18 cellular contexts compared by ENCODE assay signal in genomic region chr9:79591463-79591862, GRCh38.
"Had no signal": no experiment of that assay in that cellular context is flagged by ENCODE, and none has a peak within 500 bp of the region (broad histone marks: within the 10 kb centered on the region; RNA-seq: fewer than 3 reads in every experiment).

No MANE protein-coding gene starts in this region.

- H3K4me3 ChIP-seq: colonic mucosa, hepatocyte, mucosa of descending colon, smooth muscle cell, stomach had no signal

- H3K27ac Mint-ChIP-seq: activated B cell treated with CpG ODN at 0.5 μM for 24 hours; activated CD4-positive, alpha-beta memory T cell treated with anti-CD3 and anti-CD28 coated beads for 36 hours; activated T-helper 1 cell treated with anti-CD3 and anti-CD28 coated beads, Interleukin-12 subunit alpha, Interleukin-12 subunit beta, Interleukin-2, Interleukin-4 antibody, amounts not matched to agents 30 ng/mL and 10 ng/mL and 1 ng/mL, durations not matched to agents 14 hours and 24 hours and 36 hours had no signal

- H3K4me1 ChIP-seq: colonic mucosa, foreskin keratinocyte, parathyroid adenoma had no signal

- H3K27me3 ChIP-seq: colonic mucosa, foreskin keratinocyte, hepatocyte, stomach had no signal

- ATAC-seq: foreskin keratinocyte, mucosa of descending colon, sciatic nerve had no signal

- DNase-seq: activated B cell treated with CpG ODN at 0.5 μM for 24 hours; activated CD4-positive, alpha-beta memory T cell treated with anti-CD3 and anti-CD28 coated beads for 36 hours; activated CD4-positive, alpha-beta T cell treated with anti-CD3 and anti-CD28 coated beads for 4 hours; activated T-cell treated with anti-CD3 and anti-CD28 coated beads for 4 hours; aorta; colonic mucosa; foreskin keratinocyte; mesenchymal stem cell; mucosa of descending colon; naive B cell; stimulated activated CD4-positive, alpha-beta T cell treated with anti-CD3 and anti-CD28 coated beads, Interleukin-4, amount 100 ng/mL, for 1 hour; stomach had no signal

- H3K27ac ChIP-seq: colonic mucosa, foreskin keratinocyte, hepatocyte, parathyroid adenoma, stomach had no signal

- H3K27me3 Mint-ChIP-seq: activated B cell treated with CpG ODN at 0.5 μM for 24 hours; activated CD4-positive, alpha-beta memory T cell treated with anti-CD3 and anti-CD28 coated beads for 36 hours; central memory CD8-positive, alpha-beta T cell; naive B cell had no signal

- H3K36me3 ChIP-seq: colonic mucosa had no signal

- H3K9me3 ChIP-seq: colonic mucosa, mucosa of descending colon, stomach had no signal

- H3K9me3 Mint-ChIP-seq: activated CD4-positive, alpha-beta memory T cell treated with anti-CD3 and anti-CD28 coated beads for 36 hours; activated T-helper 1 cell treated with anti-CD3 and anti-CD28 coated beads, Interleukin-12 subunit alpha, Interleukin-12 subunit beta, Interleukin-2, Interleukin-4 antibody, amounts not matched to agents 30 ng/mL and 10 ng/mL and 1 ng/mL, durations not matched to agents 14 hours and 24 hours and 36 hours; central memory CD8-positive, alpha-beta T cell had no signal

- H3K4me3 Mint-ChIP-seq: activated B cell treated with CpG ODN at 0.5 μM for 24 hours; activated CD4-positive, alpha-beta memory T cell treated with anti-CD3 and anti-CD28 coated beads for 36 hours; activated T-helper 1 cell treated with anti-CD3 and anti-CD28 coated beads, Interleukin-12 subunit alpha, Interleukin-12 subunit beta, Interleukin-2, Interleukin-4 antibody, amounts not matched to agents 30 ng/mL and 10 ng/mL and 1 ng/mL, durations not matched to agents 14 hours and 24 hours and 36 hours; central memory CD8-positive, alpha-beta T cell had no signal
